Comparison of ENCODE assay signal across 23 cellular contexts in genomic region chr16:52634528-52634927, GRCh38.
"Had no signal": no experiment of that assay in that cellular context is flagged by ENCODE, and none has a peak within 500 bp of the region (broad histone marks: within the 10 kb centered on the region; RNA-seq: fewer than 3 reads in every experiment).

No MANE protein-coding gene starts in this region.

- H3K4me3 ChIP-seq: breast epithelium, K562, SJCRH30 had no signal

- DNase-seq: activated CD4-positive, alpha-beta T cell treated with anti-CD3 and anti-CD28 coated beads for 4 hours; activated CD8-positive, alpha-beta memory T cell treated with anti-CD3 and anti-CD28 coated beads, Interleukin-2, amount 50 U/mL, for 4 hours; activated CD8-positive, alpha-beta T cell treated with anti-CD3 and anti-CD28 coated beads for 36 hours; activated gamma-delta T cell treated with Interleukin-2 at 50 U/mL for 16 hours; activated naive CD4-positive, alpha-beta T cell treated with anti-CD3 and anti-CD28 coated beads, Interleukin-2, amount 10 ng/mL, durations not matched to agents 7 days and 5 days; activated naive CD8-positive, alpha-beta T cell treated with anti-CD3 and anti-CD28 coated beads for 36 hours; activated T-cell treated with anti-CD3 and anti-CD28 coated beads, Interleukin-2, amount 50 U/mL, for 72 hours; caudate nucleus; Karpas-422; MM.1S; NCI-H1694; NCI-H2029; NK-92 treated with Interleukin-12 subunit alpha and Interleukin-12 subunit beta, amount 100 ng/mL, for 24 hours; OCI-M1; Right ventricle myocardium superior; RPMI8226; SJCRH30; SK-N-SH had no signal

- H3K27ac ChIP-seq: breast epithelium, SJCRH30 had no signal

- H3K36me3 ChIP-seq: breast epithelium, SJCRH30 had no signal

- H3K9me3 ChIP-seq: SJCRH30, SK-N-SH had no signal

- H3K4me3 Mint-ChIP-seq: activated CD8-positive, alpha-beta T cell treated with anti-CD3 and anti-CD28 coated beads for 36 hours; activated naive CD4-positive, alpha-beta T cell treated with anti-CD3 and anti-CD28 coated beads, Interleukin-2, amount 10 ng/mL, durations not matched to agents 7 days and 5 days; activated naive CD8-positive, alpha-beta T cell treated with anti-CD3 and anti-CD28 coated beads for 36 hours; activated T-cell treated with anti-CD3 and anti-CD28 coated beads, Interleukin-2, amount 50 U/mL, for 72 hours had no signal

- H3K36me3 Mint-ChIP-seq: activated naive CD4-positive, alpha-beta T cell treated with anti-CD3 and anti-CD28 coated beads, Interleukin-2, amount 10 ng/mL, durations not matched to agents 7 days and 5 days; activated naive CD8-positive, alpha-beta T cell treated with anti-CD3 and anti-CD28 coated beads for 36 hours had no signal

- H3K9me2 ChIP-seq: SK-N-SH had no signal

- H3K27me3 ChIP-seq: breast epithelium, SJCRH30 had no signal

- ATAC-seq: activated CD4-positive, CD25-positive, alpha-beta regulatory T cell treated with anti-CD3 and anti-CD28 coated beads, Interleukin-2, amount 50 U/mL, for 24 hours; activated CD8-positive, alpha-beta T cell treated with anti-CD3 and anti-CD28 coated beads for 36 hours; activated T-cell treated with anti-CD3 and anti-CD28 coated beads, Interleukin-2, amount 50 U/mL, for 72 hours; K562; Panc1 had no signal

- H3K27me3 Mint-ChIP-seq: activated CD8-positive, alpha-beta T cell treated with anti-CD3 and anti-CD28 coated beads for 36 hours; activated naive CD4-positive, alpha-beta T cell treated with anti-CD3 and anti-CD28 coated beads, Interleukin-2, amount 10 ng/mL, durations not matched to agents 7 days and 5 days; activated naive CD8-positive, alpha-beta T cell treated with anti-CD3 and anti-CD28 coated beads for 36 hours had no signal

- H3K27ac Mint-ChIP-seq: activated CD8-positive, alpha-beta T cell treated with anti-CD3 and anti-CD28 coated beads for 36 hours; activated naive CD4-positive, alpha-beta T cell treated with anti-CD3 and anti-CD28 coated beads, Interleukin-2, amount 10 ng/mL, durations not matched to agents 7 days and 5 days; activated naive CD8-positive, alpha-beta T cell treated with anti-CD3 and anti-CD28 coated beads for 36 hours; activated T-cell treated with anti-CD3 and anti-CD28 coated beads, Interleukin-2, amount 50 U/mL, for 72 hours; activated T-helper 2 cell treated with anti-CD3 and anti-CD28 coated beads, Interferon-gamma antibody, Interleukin-2, Interleukin-4, amounts not matched to agents 10 μg/mL and 5 μg/mL and 100 μg/mL, durations not matched to agents 14 hours and 24 hours and 36 hours had no signal

- H3K4me2 ChIP-seq: SK-N-SH had no signal

- H3K9ac ChIP-seq: SK-N-SH had no signal

- H3K4me1 Mint-ChIP-seq: activated naive CD4-positive, alpha-beta T cell treated with anti-CD3 and anti-CD28 coated beads, Interleukin-2, amount 10 ng/mL, durations not matched to agents 7 days and 5 days; activated naive CD8-positive, alpha-beta T cell treated with anti-CD3 and anti-CD28 coated beads for 36 hours had no signal
